ENCODE assay signal across 16 cellular contexts in the genomic region with DNA sequence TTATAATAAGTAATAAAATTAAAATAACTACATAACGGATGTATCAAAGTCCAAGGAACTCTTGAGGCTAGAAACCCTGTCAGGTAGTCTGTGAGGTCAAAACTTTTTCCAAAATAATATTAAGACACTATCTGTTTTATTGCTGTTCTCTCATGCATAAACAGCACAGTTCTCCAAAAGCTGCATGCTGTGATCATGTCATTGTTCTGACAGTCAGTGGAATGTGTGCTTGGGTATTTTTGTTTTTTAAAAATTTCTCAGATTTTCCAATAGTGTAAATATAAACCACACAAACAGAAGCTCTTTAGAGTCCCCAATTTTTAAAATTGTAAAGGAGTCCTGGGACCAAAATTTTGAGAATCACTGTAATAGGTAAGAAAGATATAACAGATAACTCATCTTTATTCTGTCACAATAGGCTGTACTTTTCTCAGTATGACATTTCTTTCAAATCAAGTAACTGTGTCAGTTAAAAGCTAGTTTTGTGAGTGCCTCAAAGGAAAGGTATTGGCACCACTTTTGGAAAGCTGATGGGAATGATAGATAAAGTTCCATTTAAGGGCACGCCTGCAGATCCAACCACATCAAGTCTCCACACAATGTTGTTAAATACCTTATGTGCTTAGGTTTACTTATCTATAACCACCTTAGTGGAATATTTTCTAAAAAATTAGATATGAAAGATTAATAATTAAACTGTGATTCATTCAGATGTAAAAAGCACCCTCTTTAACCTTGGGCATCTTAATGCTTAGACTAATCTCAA. TPM values are rescaled to one million over a fixed set of nuclear protein-coding genes. Genes with fewer than 3 reads are reported as not detected.
A peak's percentile ranks its signal among the peaks of the same experiment; 100 is the strongest.
DNase-seq lines count a peak whose midpoint lies in the region; ATAC-seq, FAIRE-seq and TF ChIP-seq lines count a peak whose summit lies in the region.
"Had no signal": no experiment of that assay in that cellular context is flagged by ENCODE, and none has a peak within 500 bp of the region (broad histone marks: within the 10 kb centered on the region; RNA-seq: fewer than 3 reads in every experiment).

No MANE protein-coding gene starts in this region.

- peaks cover 74% of the 10 kb centered on the region for H3K36me3 Mint-ChIP-seq in CD4-positive, alpha-beta T cell (ENCODE audit: low read depth)

- H3K4me1 ChIP-seq in body of pancreas (peaks cover 26% of the 10 kb centered on the region), pancreas (peaks cover 0 to 14% (median 9%) of the 10 kb centered on the region in 3 donors)
- H3K4me1 ChIP-seq: BE2C had no signal

- intact Hi-C loops in body of pancreas (cut with DNase I) (no loop called here), pancreas (cut with DNase I) (no loop called here)
- intact Hi-C loops in CD4-positive, alpha-beta T cell (cut with DNase I, micrococcal nuclease), result no loop called here

- H3K4me3 Mint-ChIP-seq in stimulated activated naive CD8-positive, alpha-beta T cell treated with anti-CD3 and anti-CD28 coated beads, Interleukin-15, amount 100 ng/mL, for 72 hours, result no peak overlapping the region
- no peak overlapping the region for H3K4me3 Mint-ChIP-seq in CD4-positive, alpha-beta T cell
- H3K4me3 Mint-ChIP-seq: CD8-positive, alpha-beta T cell had no signal

- DNase-seq in HT-29 (ENCODE audit: low spot score), result peak; percentile 28
- DNase-seq in body of pancreas, result no peak
- DNase-seq in pancreas, result no peak
- no peak for DNase-seq in stimulated activated naive CD8-positive, alpha-beta T cell treated with anti-CD3 and anti-CD28 coated beads, Interleukin-15, amount 100 ng/mL, for 72 hours
- DNase-seq in CD4-positive, alpha-beta T cell, result no peak
- DNase-seq: BE2C; CD8-positive, alpha-beta T cell; COR-L47; DMS53; GF-D8; HCEC 1CT; IMR-90 had no signal

- H3K9me3 Mint-ChIP-seq in stimulated activated naive CD8-positive, alpha-beta T cell treated with anti-CD3 and anti-CD28 coated beads, Interleukin-15, amount 100 ng/mL, for 72 hours, result no peaks in the 10 kb centered on the region
- H3K9me3 Mint-ChIP-seq in CD4-positive, alpha-beta T cell, result no peaks in the 10 kb centered on the region
- H3K9me3 Mint-ChIP-seq: CD8-positive, alpha-beta T cell had no signal

- no peaks in the 10 kb centered on the region for H3K27me3 ChIP-seq in body of pancreas
- H3K27me3 ChIP-seq in pancreas, result no peaks in the 10 kb centered on the region
- no peaks in the 10 kb centered on the region for H3K27me3 ChIP-seq in CD4-positive, alpha-beta T cell (ENCODE audit: control insufficient read depth, insufficient read depth, low read length)
- H3K27me3 ChIP-seq: BE2C had no signal

- H3K9me3 ChIP-seq in body of pancreas, result no peaks in the 10 kb centered on the region
- no peaks in the 10 kb centered on the region for H3K9me3 ChIP-seq in pancreas
- H3K9me3 ChIP-seq in CD4-positive, alpha-beta T cell (ENCODE audit: control insufficient read depth, low read length), result no peaks in the 10 kb centered on the region
- H3K9me3 ChIP-seq: BE2C had no signal

- no peak for TF ChIP-seq POLR2A in body of pancreas (IDR thresholded peaks at IDR 0.05)

- H3K4me3 ChIP-seq in body of pancreas, result no peak overlapping the region
- no peak overlapping the region for H3K4me3 ChIP-seq in pancreas

- CTCF ChIA-PET in CD4-positive, alpha-beta T cell (lab: Charles Lee), result no interaction called here

- H3K36me3 ChIP-seq in body of pancreas (replicated peaks in 1 of 2; ENCODE audit: insufficient read depth in 1 of 2, low read depth in 2 of 2) (no peaks in the 10 kb centered on the region), pancreas (no peaks in the 10 kb centered on the region)

- TF ChIP-seq CTCF in body of pancreas (IDR thresholded peaks at IDR 0.05) (no peak), pancreas (IDR thresholded peaks at IDR 0.05) (no peak)
- no peak for TF ChIP-seq CTCF in CD4-positive, alpha-beta T cell (IDR thresholded peaks at IDR 0.05)

- ATAC-seq in body of pancreas (peak; percentile 24), pancreas (peak; percentile 38 to 73 (median 44)), HG03378 (IDR thresholded peaks at IDR 0.05; ENCODE audit: unreplicated experiment) (no peak), GM21423 (IDR thresholded peaks at IDR 0.05; ENCODE audit: unreplicated experiment) (no peak)
- no peak for ATAC-seq in stimulated activated naive CD8-positive, alpha-beta T cell treated with anti-CD3 and anti-CD28 coated beads, Interleukin-15, amount 100 ng/mL, for 72 hours
- no peak for ATAC-seq in CD4-positive, alpha-beta T cell (ENCODE audit: poor library complexity)
- ATAC-seq: CD8-positive, alpha-beta T cell had no signal

- POLR2A ChIA-PET in CD4-positive, alpha-beta T cell (lab: Charles Lee), result no interaction called here

- H3K27me3 Mint-ChIP-seq in stimulated activated naive CD8-positive, alpha-beta T cell treated with anti-CD3 and anti-CD28 coated beads, Interleukin-15, amount 100 ng/mL, for 72 hours, result no peaks in the 10 kb centered on the region
- H3K27me3 Mint-ChIP-seq in CD4-positive, alpha-beta T cell, result no peaks in the 10 kb centered on the region

- FAIRE-seq in pancreas (lab: Jason Lieb, UNC), result no peak
- FAIRE-seq: A204.1 had no signal

- H3K4me1 Mint-ChIP-seq in stimulated activated naive CD8-positive, alpha-beta T cell treated with anti-CD3 and anti-CD28 coated beads, Interleukin-15, amount 100 ng/mL, for 72 hours, result no peaks in the 10 kb centered on the region
- no peaks in the 10 kb centered on the region for H3K4me1 Mint-ChIP-seq in CD4-positive, alpha-beta T cell (ENCODE audit: low read depth)

- H3K27ac ChIP-seq in body of pancreas (no peak overlapping the region), pancreas (no peak overlapping the region)
- H3K27ac ChIP-seq in CD4-positive, alpha-beta T cell (ENCODE audit: low read depth, low read length), result no peak overlapping the region
- H3K27ac ChIP-seq: C4-2B had no signal

- no peak overlapping the region for H3K27ac Mint-ChIP-seq in stimulated activated naive CD8-positive, alpha-beta T cell treated with anti-CD3 and anti-CD28 coated beads, Interleukin-15, amount 100 ng/mL, for 72 hours
- H3K27ac Mint-ChIP-seq in CD4-positive, alpha-beta T cell, result no peak overlapping the region
- H3K27ac Mint-ChIP-seq: CD8-positive, alpha-beta T cell had no signal

- 36 to 46% methylated on average over 2 of the region's 2 CpGs for WGBS in body of pancreas, 2 donors
- 32 to 35% methylated on average over 2 of the region's 2 CpGs for WGBS in pancreas, 2 donors

RNA-seq across cellular contexts. Expression of a gene that starts 49.3 kb away (rescaled TPM):
- 11.1 and 15.2 TPM in 2 replicates for total RNA-seq in HT-29 (2014; rRNA removed; shearing (Covaris generic))
- total RNA-seq in body of pancreas (1 to 10 TPM; 3.6 to 7.9 TPM), pancreas (1 to 10 TPM; 2.0 to 8.0 (median 2.8) TPM)
- 1 to 10 TPM; 1.3 TPM for polyA plus RNA-seq in pancreas
- total RNA-seq in CD4-positive, alpha-beta T cell, result 1 to 10 TPM; 5.2 to 6.3 TPM

Comparison
In these comparisons a context has a peak if more than half of its experiments do, and no peak if none do; other contexts are left out.
1. ATAC-seq: peak in body of pancreas (single experiment) and pancreas (4 of 4); none in HG03378 (single experiment), stimulated activated naive CD8-positive, alpha-beta T cell treated with anti-CD3 and anti-CD28 coated beads, Interleukin-15, amount 100 ng/mL, for 72 hours (single experiment), CD4-positive, alpha-beta T cell (single experiment) and GM21423 (single experiment).